ENCODE assay signal across 21 cellular contexts in genomic region chr5:109215040-109215439, GRCh38.
DNase-seq lines count a peak whose midpoint lies in the region; ATAC-seq, FAIRE-seq and TF ChIP-seq lines count a peak whose summit lies in the region.
"Had no signal": no experiment of that assay in that cellular context is flagged by ENCODE, and none has a peak within 500 bp of the region (broad histone marks: within the 10 kb centered on the region; RNA-seq: fewer than 3 reads in every experiment).

No MANE protein-coding gene starts in this region.

- H3K4me1 ChIP-seq in HepG2 (ENCODE audit: insufficient read depth, low read length) (peaks cover 9% of the 10 kb centered on the region), lung (ENCODE audit: control insufficient read depth in 2 of 2, insufficient read depth in 2 of 2, low read length in 2 of 2) (no peaks in the 10 kb centered on the region), heart left ventricle (no peaks in the 10 kb centered on the region)
- H3K4me1 ChIP-seq: A549; BLaER1 treated with 17β-estradiol and CSF1 and Interleukin-3, amounts not matched to agents 10 nM and 100 nM; Caco-2 had no signal

- H3K9me3 ChIP-seq in HepG2 (ENCODE audit: low read length) (0 out of 2 replicates have a peak, but pooled peaks cover 4% of the 10 kb centered on the region), lung (ENCODE audit: control insufficient read depth in 2 of 2, insufficient read depth in 1 of 2, low read length in 1 of 2) (peaks cover 0 to 13% of the 10 kb centered on the region in 2 donors), heart left ventricle (peaks cover 0 to 8% (median 0%) of the 10 kb centered on the region in 12 donors)
- H3K9me3 ChIP-seq: A549 had no signal

- CTCF ChIA-PET in HepG2 (lab: Yijun Ruan, JAX; ENCODE audit: low intra/inter-chr PET ratio, low total read pairs): no interaction called here

- TF ChIP-seq POLR2A in HepG2 (IDR thresholded peaks at IDR 0.05; ENCODE audit: insufficient read depth in 1 of 2, low read depth in 2 of 2, low read length in 2 of 2) (no peak), heart left ventricle (IDR thresholded peaks at IDR 0.05) (no peak)

- H3K27ac ChIP-seq in HepG2 (ENCODE audit: extremely low read length, insufficient read depth, low read length): no peak overlapping the region
- no peak overlapping the region for H3K27ac ChIP-seq in lung (ENCODE audit: low read depth in 1 of 2, low read length in 1 of 2)
- H3K27ac ChIP-seq in heart left ventricle: no peak overlapping the region
- H3K27ac ChIP-seq: 22Rv1; A549; BLaER1 treated with 17β-estradiol and CSF1 and Interleukin-3, amounts not matched to agents 10 nM and 100 nM; C4-2B had no signal

- no peak overlapping the region for H2AFZ ChIP-seq in HepG2 (ENCODE audit: low read length)

- no peaks in the 10 kb centered on the region for H3K79me2 ChIP-seq in HepG2 (ENCODE audit: insufficient read depth, low read length)

- DNase-seq in bronchial epithelial cell (ENCODE audit: low read depth) (no peak), HepG2 (ENCODE audit: low spot score) (peak; percentile 15), lung (ENCODE audit: low spot score) (no peak), dermis blood vessel endothelial cell (no peak), heart left ventricle (no peak)
- DNase-seq: AML-193; Caco-2; Calu3; CD4-positive, alpha-beta T cell; CD8-positive, alpha-beta T cell; DMS79 treated with DMSO at 0.1 percent for 48 hours; GF-D8 had no signal

- no peaks in the 10 kb centered on the region for H4K20me1 ChIP-seq in HepG2 (ENCODE audit: insufficient read depth, low read length)
- H4K20me1 ChIP-seq: BLaER1 treated with 17β-estradiol and CSF1 and Interleukin-3, amounts not matched to agents 10 nM and 100 nM had no signal

- WGBS in HepG2 (ENCODE audit: low lambda C conversion rate): 0% methylated on average over 3 of the region's 3 CpGs
- WGBS in lung, 2 donors: 94 to 96% methylated on average over 3 of the region's 3 CpGs
- WGBS in heart left ventricle, 4 donors: 81 to 86% (median 82%) methylated on average over 3 of the region's 3 CpGs

- no peak overlapping the region for H3K9ac ChIP-seq in HepG2 (ENCODE audit: insufficient read depth, low read depth, low read length)
- H3K9ac ChIP-seq: BLaER1 treated with 17β-estradiol and CSF1 and Interleukin-3, amounts not matched to agents 10 nM and 100 nM had no signal

- peak overlapping the region; percentile 38 for H3K4me2 ChIP-seq in HepG2 (ENCODE audit: low read depth, low read length)
- H3K4me2 ChIP-seq: A549; BLaER1 treated with 17β-estradiol and CSF1 and Interleukin-3, amounts not matched to agents 10 nM and 100 nM had no signal

- H3K36me3 ChIP-seq in bronchial epithelial cell (ENCODE audit: control insufficient read depth, insufficient read depth, low read length): no peaks in the 10 kb centered on the region
- no peaks in the 10 kb centered on the region for H3K36me3 ChIP-seq in HepG2 (replicated peaks in 1 of 2; ENCODE audit: control insufficient read depth in 1 of 2, insufficient read depth in 2 of 2, low read length in 2 of 2)
- H3K36me3 ChIP-seq in lung (ENCODE audit: control insufficient read depth in 2 of 2, insufficient read depth in 2 of 2, low read length in 2 of 2): no peaks in the 10 kb centered on the region
- H3K36me3 ChIP-seq in heart left ventricle: no peaks in the 10 kb centered on the region
- H3K36me3 ChIP-seq: BLaER1 treated with 17β-estradiol and CSF1 and Interleukin-3, amounts not matched to agents 10 nM and 100 nM had no signal

- TF ChIP-seq CTCF in bronchial epithelial cell (IDR thresholded peaks at IDR 0.05; ENCODE audit: insufficient read depth, low read length, severe bottlenecking) (no peak), HepG2 (CRISPR knock-in tag; IDR thresholded peaks at IDR 0.05) (peak; percentile 36; the same call in 1 of the 2 replicates), lung (IDR thresholded peaks at IDR 0.05; ENCODE audit: control extremely low read depth, extremely low read depth) (no peak), heart left ventricle (IDR thresholded peaks at IDR 0.05) (no peak)

- no TSS peak for BruUV-seq in HepG2 (replicated peaks; lab: Mats Ljungman, UMichigan)

- intact Hi-C loops in HepG2 (cut with micrococcal nuclease; ENCODE audit: unreplicated experiment) (loop anchor here (10.0 kb wide), 1 partner anchor 290 kb away; no protein-coding TSS in a partner anchor), heart left ventricle (cut with DNase I) (no loop called here)

- TF ChIP-seq EP300 in HepG2 (IDR thresholded peaks at IDR 0.05; ENCODE audit: low read depth in 2 of 2, low read length in 2 of 2) (0 out of 4 replicates have a peak, but pooled peaks of 1 of the 2 experiments have one; percentile 16), HepG2 (CRISPR knock-in tag; IDR thresholded peaks at IDR 0.05; ENCODE audit: borderline replicate concordance) (no peak)

- peak; percentile 91 for ATAC-seq in HepG2
- no peak for ATAC-seq in lung (ENCODE audit: insufficient read depth, low FRiP score)
- no peak for ATAC-seq in GM21381 (IDR thresholded peaks at IDR 0.05; ENCODE audit: unreplicated experiment)
- no peak for ATAC-seq in heart left ventricle
- ATAC-seq: A549; CD8-positive, alpha-beta T cell had no signal

- in situ Hi-C loops in HepG2 (cut with HindIII; ENCODE audit: extremely low pct_ligation_motif_present, low pct_unique_long_range_greater_than_20kb): no loop called here

- H3K27me3 ChIP-seq in bronchial epithelial cell (ENCODE audit: control insufficient read depth, insufficient read depth, low read length) (no peaks in the 10 kb centered on the region), HepG2 (ENCODE audit: control insufficient read depth in 1 of 2, insufficient read depth in 2 of 2, low read length in 2 of 2) (no peaks in the 10 kb centered on the region), lung (ENCODE audit: control insufficient read depth, insufficient read depth) (no peaks in the 10 kb centered on the region), heart left ventricle (no peaks in the 10 kb centered on the region)
- H3K27me3 ChIP-seq: BLaER1 treated with 17β-estradiol and CSF1 and Interleukin-3, amounts not matched to agents 10 nM and 100 nM had no signal

- POLR2A ChIA-PET in HepG2 (lab: Yijun Ruan, JAX): no interaction called here

- FAIRE-seq in bronchial epithelial cell (lab: Jason Lieb, UNC) (peak; percentile 73), HepG2 (lab: Jason Lieb, UNC) (no peak)
- FAIRE-seq: A549, D721Med, G401.6, GM12891, GM19239 had no signal

- TF ChIP-seq RAD21 in HepG2 (CRISPR knock-in tag; IDR thresholded peaks at IDR 0.05): no peak

- H3K4me3 ChIP-seq in bronchial epithelial cell (ENCODE audit: low read depth, low read length): no peak overlapping the region
- H3K4me3 ChIP-seq in HepG2 (replicated peaks in 1 of 3; ENCODE audit: insufficient read depth in 1 of 3, low read depth in 2 of 3, low read length in 3 of 3): no peak overlapping the region
- peak overlapping the region; percentile 8 for H3K4me3 ChIP-seq in lung
- H3K4me3 ChIP-seq in heart left ventricle: no peak overlapping the region
- H3K4me3 ChIP-seq: A549; BLaER1 treated with 17β-estradiol and CSF1 and Interleukin-3, amounts not matched to agents 10 nM and 100 nM had no signal

TF ChIP-seq in HepG2, 621 proteins besides CTCF, POLR2A, EP300 and RAD21 (continues in another document):
- TF ChIP-seq NFRKB (IDR thresholded peaks at IDR 0.05) (no peak), TEAD3 (CRISPR knock-in tag; optimal IDR thresholded peaks at IDR 0.05; ENCODE audit: borderline replicate concordance) (peak; percentile 14), MTA3 (CRISPR knock-in tag; IDR thresholded peaks at IDR 0.05) (no peak), ATF7 (IDR thresholded peaks at IDR 0.05) (no peak), ATF7 (CRISPR knock-in tag; IDR thresholded peaks at IDR 0.05) (no peak), ZNF354B (CRISPR knock-in tag; IDR thresholded peaks at IDR 0.05) (no peak), ZFAT (CRISPR knock-in tag; conservative IDR thresholded peaks at IDR 0.05) (no peak), ZMYM4 (CRISPR knock-in tag; IDR thresholded peaks at IDR 0.05) (peak; percentile 65), ZNF496 (CRISPR knock-in tag; IDR thresholded peaks at IDR 0.05; ENCODE audit: insufficient replicate concordance) (no peak), ZNF124 (CRISPR knock-in tag; IDR thresholded peaks at IDR 0.05) (no peak), HNF4G (IDR thresholded peaks at IDR 0.05; ENCODE audit: borderline replicate concordance, low read depth, low read length) (no peak), HNF4G (CRISPR knock-in tag; IDR thresholded peaks at IDR 0.05; ENCODE audit: borderline replicate concordance, low read depth) (no peak), BRCA1 (CRISPR knock-in tag; IDR thresholded peaks at IDR 0.05) (no peak), ZNF563 (CRISPR knock-in tag; IDR thresholded peaks at IDR 0.05) (no peak), SAP130 (CRISPR knock-in tag; IDR thresholded peaks at IDR 0.05; ENCODE audit: low read depth) (no peak), ZNF749 (CRISPR knock-in tag; IDR thresholded peaks at IDR 0.05; ENCODE audit: borderline replicate concordance) (no peak), ELK4 (CRISPR knock-in tag; IDR thresholded peaks at IDR 0.05; ENCODE audit: borderline replicate concordance) (no peak), ZSCAN9 (CRISPR knock-in tag; IDR thresholded peaks at IDR 0.05; ENCODE audit: borderline replicate concordance) (no peak), ISL2 (CRISPR knock-in tag; IDR thresholded peaks at IDR 0.05) (no peak), AHR (CRISPR knock-in tag; IDR thresholded peaks at IDR 0.05) (no peak), NR2F1 (CRISPR knock-in tag; IDR thresholded peaks at IDR 0.05) (0 out of 4 replicates have a peak, but pooled peaks of 1 of the 2 experiments have one; percentile 24), ZNF20 (CRISPR knock-in tag; IDR thresholded peaks at IDR 0.05) (no peak), ZSCAN12 (CRISPR knock-in tag; IDR thresholded peaks at IDR 0.05) (no peak), MEF2D (CRISPR knock-in tag; IDR thresholded peaks at IDR 0.05) (no peak), ZBTB21 (CRISPR knock-in tag; IDR thresholded peaks at IDR 0.05) (no peak), SNAI1 (CRISPR knock-in tag; IDR thresholded peaks at IDR 0.05; ENCODE audit: borderline replicate concordance) (no peak), ETV5 (CRISPR knock-in tag; IDR thresholded peaks at IDR 0.05; ENCODE audit: borderline replicate concordance) (no peak), KLF6 (CRISPR knock-in tag; IDR thresholded peaks at IDR 0.05) (no peak)
